Comparison of ENCODE assay signal across 8 cellular contexts in the genomic region with DNA sequence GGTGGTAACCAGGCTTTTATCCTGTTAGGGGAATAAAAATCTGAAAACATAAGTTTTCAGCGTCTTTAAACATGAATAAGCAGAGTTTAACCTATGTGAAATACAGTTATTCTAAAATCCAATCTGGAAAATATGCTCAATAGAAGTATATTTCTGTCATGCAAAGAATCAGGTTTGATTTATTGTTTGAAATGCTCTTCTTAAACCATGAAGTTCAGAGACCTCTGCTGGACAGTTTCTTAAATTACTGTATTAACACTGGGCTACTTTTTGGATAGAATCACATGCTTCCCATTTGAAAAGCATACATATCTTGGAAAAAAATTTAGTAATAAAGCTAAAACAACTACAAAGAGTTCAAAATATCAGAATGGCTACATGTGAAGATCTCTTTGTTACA. TPM values are rescaled to one million over a fixed set of nuclear protein-coding genes. Genes with fewer than 3 reads are reported as not detected.
DNase-seq lines count a peak whose midpoint lies in the region; ATAC-seq, FAIRE-seq and TF ChIP-seq lines count a peak whose summit lies in the region.

No MANE protein-coding gene starts in this region.

- TF ChIP-seq RAD21 in Ishikawa (IDR thresholded peaks at IDR 0.05; ENCODE audit: low read depth), result peak; percentile 71

- in situ Hi-C loops in SK-MEL-5 (cut with HindIII; ENCODE audit: low pct_unique_long_range_greater_than_20kb, low sequenced_read_pairs), result no loop called here

- no peak for TF ChIP-seq EP300 in Ishikawa (IDR thresholded peaks at IDR 0.05; ENCODE audit: borderline replicate concordance)

- ATAC-seq in GM18505 (IDR thresholded peaks at IDR 0.05; ENCODE audit: unreplicated experiment), result no peak
- no peak for ATAC-seq in HG03175 (IDR thresholded peaks at IDR 0.05; ENCODE audit: unreplicated experiment)

- FAIRE-seq in urothelium cell line (lab: Jason Lieb, UNC), result no peak

- DNase-seq in DMS153 treated with DMSO at 0.1 percent for 48 hours (lab: John Stamatoyannopoulos, UW; ENCODE audit: unreplicated experiment), result peak; percentile 32
- DNase-seq in SK-MEL-5 (ENCODE audit: low read depth, low spot score), result peak; percentile 70
- DNase-seq in glomerular endothelial cell (ENCODE audit: extremely low read depth, low read depth, low spot score), result peak; percentile 34
- peak; percentile 6 for DNase-seq in urothelium cell line (ENCODE audit: low spot score)
- DNase-seq in iPS-NIHi7 (ENCODE audit: extremely low spot score), result no peak

- no peak for TF ChIP-seq POLR2A in GM18505 (IDR thresholded peaks at IDR 0.05; ENCODE audit: borderline replicate concordance, extremely low read depth, insufficient read depth, insufficient read length)

TF ChIP-seq in Ishikawa, 13 proteins besides CTCF, POLR2A, EP300 and RAD21:
- TF ChIP-seq, protein P1, sequence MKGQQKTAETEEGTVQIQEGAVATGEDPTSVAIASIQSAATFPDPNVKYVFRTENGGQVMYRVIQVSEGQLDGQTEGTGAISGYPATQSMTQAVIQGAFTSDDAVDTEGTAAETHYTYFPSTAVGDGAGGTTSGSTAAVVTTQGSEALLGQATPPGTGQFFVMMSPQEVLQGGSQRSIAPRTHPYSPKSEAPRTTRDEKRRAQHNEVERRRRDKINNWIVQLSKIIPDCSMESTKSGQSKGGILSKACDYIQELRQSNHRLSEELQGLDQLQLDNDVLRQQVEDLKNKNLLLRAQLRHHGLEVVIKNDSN (IDR thresholded peaks at IDR 0.05), result no peak
- TF ChIP-seq FOXM1 (IDR thresholded peaks at IDR 0.05; ENCODE audit: borderline replicate concordance, low read depth), result no peak
- TF ChIP-seq NFIC (IDR thresholded peaks at IDR 0.05), result no peak
- TF ChIP-seq CREB1 (IDR thresholded peaks at IDR 0.05; ENCODE audit: low read depth), result no peak
- TF ChIP-seq YY1 (IDR thresholded peaks at IDR 0.05; ENCODE audit: low read depth), result no peak
- TF ChIP-seq TEAD4 (IDR thresholded peaks at IDR 0.05), result no peak

RNA-seq across cellular contexts. Expression of a gene that starts 25.4 kb away (rescaled TPM):
- total RNA-seq in SK-MEL-5 (2014; rRNA removed; shearing (Covaris generic)), result 29.4 and 39.7 TPM in 2 replicates
- 19.7 and 29.7 TPM in 2 replicates for polyA plus RNA-seq in SK-MEL-5 (2015; cell fraction: cytosol; rRNA removed)
- polyA plus RNA-seq in SK-MEL-5 (2015; cell fraction: nucleus; rRNA removed), result 42.4 and 57.5 TPM in 2 replicates
- total RNA-seq in glomerular endothelial cell, result 14.0 and 18.7 TPM in 2 replicates

RNA-seq across cellular contexts. Expression of a gene that starts 25.6 kb away (rescaled TPM):
- total RNA-seq in SK-MEL-5 (2014; rRNA removed; shearing (Covaris generic)), result 48.8 and 53.0 TPM in 2 replicates
- polyA plus RNA-seq in SK-MEL-5 (2015; cell fraction: cytosol; rRNA removed), result 33.2 and 50.5 TPM in 2 replicates
- 36.2 and 45.1 TPM in 2 replicates for polyA plus RNA-seq in SK-MEL-5 (2015; cell fraction: nucleus; rRNA removed)
- total RNA-seq in glomerular endothelial cell, result 18.8 and 22.1 TPM in 2 replicates
